Comparison of ENCODE assay signal across 1 cellular context in the genomic region with DNA sequence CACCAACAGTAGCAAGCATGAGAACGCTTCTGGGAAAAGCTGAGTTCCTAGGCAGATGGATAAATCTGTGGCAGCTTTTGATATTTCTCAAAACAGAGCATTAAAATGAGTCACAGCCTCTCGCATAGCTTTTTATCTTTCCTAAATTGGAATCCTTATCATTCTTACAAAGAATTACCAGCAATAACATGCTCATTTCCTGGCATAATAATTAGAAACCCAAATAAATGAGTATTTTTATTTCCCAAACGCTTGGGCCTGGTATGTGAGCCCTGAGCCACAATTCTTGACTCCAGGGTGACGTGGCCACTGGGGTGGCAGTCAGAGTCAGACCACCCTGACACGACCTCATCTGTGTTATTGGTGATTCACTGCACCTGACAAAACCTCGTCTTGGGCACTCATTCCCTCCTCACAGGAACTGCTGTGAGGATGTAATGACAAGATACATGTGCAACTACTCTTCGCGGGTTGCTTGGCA.
TF ChIP-seq lines count a peak whose summit lies in the region.

No MANE protein-coding gene starts in this region.

TF ChIP-seq in HepG2, 621 proteins besides CTCF, POLR2A, EP300 and RAD21:
- TF ChIP-seq, protein P1, sequence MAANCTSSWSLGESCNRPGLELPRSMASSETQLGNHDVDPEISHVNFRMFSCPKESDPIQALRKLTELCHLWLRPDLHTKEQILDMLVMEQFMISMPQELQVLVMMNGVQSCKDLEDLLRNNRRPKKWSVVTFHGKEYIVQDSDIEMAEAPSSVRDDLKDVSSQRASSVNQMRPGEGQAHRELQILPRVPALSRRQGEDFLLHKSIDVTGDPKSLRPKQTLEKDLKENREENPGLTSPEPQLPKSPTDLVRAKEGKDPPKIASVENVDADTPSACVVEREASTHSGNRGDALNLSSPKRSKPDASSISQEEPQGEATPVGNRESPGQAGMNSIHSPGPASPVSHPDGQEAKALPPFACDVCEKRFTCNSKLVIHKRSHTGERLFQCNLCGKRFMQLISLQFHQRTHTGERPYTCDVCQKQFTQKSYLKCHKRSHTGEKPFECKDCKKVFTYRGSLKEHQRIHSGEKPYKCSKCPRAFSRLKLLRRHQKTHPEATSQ (CRISPR knock-in tag; IDR thresholded peaks at IDR 0.05; ENCODE audit: borderline replicate concordance) = no peak
- TF ChIP-seq CREB1 (IDR thresholded peaks at IDR 0.05) (peak; percentile 57), CREB1 (CRISPR knock-in tag; IDR thresholded peaks at IDR 0.05) (no peak), ZKSCAN1 (IDR thresholded peaks at IDR 0.05; ENCODE audit: low read length) (no peak), TCF7 (IDR thresholded peaks at IDR 0.05; ENCODE audit: low read depth) (no peak)
TF ChIP-seq in HepG2: peak in this region for 1.
